8 cellular contexts compared by ENCODE assay signal in genomic region chr18:14431031-14431503, GRCh38.
DNase-seq lines count a peak whose midpoint lies in the region; ATAC-seq and TF ChIP-seq lines count a peak whose summit lies in the region.
"Not testable (repeated sequence)": the region's sequence is repeated elsewhere in the genome, so short reads cannot be mapped to it uniquely, and the experiment has no call there.

No MANE protein-coding gene starts in this region.

- not testable (repeated sequence) for H3K79me2 ChIP-seq in parathyroid adenoma

- not testable (repeated sequence) for H3K36me3 Mint-ChIP-seq in activated T-cell treated with anti-CD3 and anti-CD28 coated beads, Interleukin-2, amount 50 U/mL, for 72 hours (ENCODE audit: insufficient read depth in 2 of 2)

- intact Hi-C loops in colonic mucosa (cut with DNase I): not testable (repeated sequence)

- H3K27ac ChIP-seq in colonic mucosa (peak overlapping the region; percentile 55), parathyroid adenoma (peak overlapping the region; percentile 91)
- not testable (repeated sequence) for H3K27ac ChIP-seq in iPS-18a (ENCODE audit: low read length)

- H3K4me1 ChIP-seq in colonic mucosa; iPS-18a (ENCODE audit: control insufficient read depth, low read depth, low read length); parathyroid adenoma: not testable (repeated sequence)

- not testable (repeated sequence) for H3K9me3 ChIP-seq in colonic mucosa; iPS-18a (ENCODE audit: control insufficient read depth, low read depth, low read length); parathyroid adenoma (ENCODE audit: control insufficient read depth, low read length)

- H3K4me3 ChIP-seq in colonic mucosa (peak overlapping the region; percentile 31), iPS-18a (ENCODE audit: low read length) (peak overlapping the region; percentile 66), parathyroid adenoma (ENCODE audit: low read depth, low read length) (peak overlapping the region; percentile 62)

- H3K9ac ChIP-seq in colonic mucosa (ENCODE audit: low read depth in 2 of 2, low read length in 2 of 2) (peak overlapping the region in 1 of 2 donors; percentile 35), parathyroid adenoma (peak overlapping the region; percentile 50)
- not testable (repeated sequence) for H3K9ac ChIP-seq in iPS-18a (ENCODE audit: low read length)

- peak overlapping the region; percentile 68 for H3K4me2 ChIP-seq in parathyroid adenoma (ENCODE audit: low read length)

- H3K4me1 Mint-ChIP-seq in activated T-cell treated with anti-CD3 and anti-CD28 coated beads, Interleukin-2, amount 50 U/mL, for 72 hours (ENCODE audit: low read depth): not testable (repeated sequence)

- H3K4me3 Mint-ChIP-seq in activated T-cell treated with anti-CD3 and anti-CD28 coated beads, Interleukin-2, amount 50 U/mL, for 72 hours: peak overlapping the region; percentile 92 to 93

- ATAC-seq in activated T-cell treated with anti-CD3 and anti-CD28 coated beads, Interleukin-2, amount 50 U/mL, for 72 hours (replicated peaks in 1 of 2): peak; percentile 25 to 34

- H3K27ac Mint-ChIP-seq in activated T-cell treated with anti-CD3 and anti-CD28 coated beads, Interleukin-2, amount 50 U/mL, for 72 hours: not testable (repeated sequence)

- H3K36me3 ChIP-seq in colonic mucosa; iPS-18a (ENCODE audit: control insufficient read depth, low read depth, low read length); parathyroid adenoma (ENCODE audit: control insufficient read depth, insufficient read depth, low read length): not testable (repeated sequence)

- not testable (repeated sequence) for TF ChIP-seq CTCF in colonic mucosa (IDR thresholded peaks at IDR 0.05)
- peak; percentile 27 for TF ChIP-seq CTCF in parathyroid adenoma (IDR thresholded peaks at IDR 0.05)

- H3K27me3 ChIP-seq in colonic mucosa; iPS-18a (ENCODE audit: control insufficient read depth, insufficient read depth, low read length); parathyroid adenoma (ENCODE audit: control insufficient read depth, insufficient read depth, low read length): not testable (repeated sequence)

- H3K27me3 Mint-ChIP-seq in activated T-cell treated with anti-CD3 and anti-CD28 coated beads, Interleukin-2, amount 50 U/mL, for 72 hours (ENCODE audit: low read depth): not testable (repeated sequence)

- DNase-seq in Ammon's horn (ENCODE audit: low spot score) (peak; percentile 60), HuH-7.5 (ENCODE audit: low spot score) (peak; percentile 57), SW 1271 (lab: John Stamatoyannopoulos, UW) (peak; percentile 4 to 47), colonic mucosa (peak; percentile 86)
- DNase-seq in activated T-cell treated with anti-CD3 and anti-CD28 coated beads, Interleukin-2, amount 50 U/mL, for 72 hours: peak; percentile 68 to 71
- DNase-seq in stimulated activated CD8-positive, alpha-beta memory T cell treated with anti-CD3 and anti-CD28 coated beads, Interleukin-2, amount 100 ng/mL, for 48 hours (ENCODE audit: low read depth in 2 of 2): peak; percentile 24 to 54

- not testable (repeated sequence) for H3K9me3 Mint-ChIP-seq in activated T-cell treated with anti-CD3 and anti-CD28 coated beads, Interleukin-2, amount 50 U/mL, for 72 hours

- peak overlapping the region; percentile 95 for H2AFZ ChIP-seq in parathyroid adenoma

Comparison
In these comparisons a context has a peak if more than half of its experiments do, and no peak if none do; other contexts are left out.
1. DNase-seq: peak in every context shown above with its lines; median percentile 86 in colonic mucosa; 70 in activated T-cell treated with anti-CD3 and anti-CD28 coated beads, Interleukin-2, amount 50 U/mL, for 72 hours; 60 in Ammon's horn; 57 in HuH-7.5; 39 in stimulated activated CD8-positive, alpha-beta memory T cell treated with anti-CD3 and anti-CD28 coated beads, Interleukin-2, amount 100 ng/mL, for 48 hours; 26 in SW 1271.